In genomic region chr12:71503579-71504470, GRCh38 we compare ENCODE assay signal across 1 cellular context.
TF ChIP-seq lines count a peak whose summit lies in the region.

No MANE protein-coding gene starts in this region.

TF ChIP-seq in GM23338, 12 proteins besides CTCF, POLR2A, EP300 and RAD21:
- no peak for TF ChIP-seq ZNF462 (CRISPR knock-in tag; IDR thresholded peaks at IDR 0.05)
